Comparison of ENCODE assay signal across 7 cellular contexts in genomic region chr14:105663818-105664596, GRCh38.
DNase-seq lines count a peak whose midpoint lies in the region; ATAC-seq and TF ChIP-seq lines count a peak whose summit lies in the region.
"Not testable (repeated sequence)": the region's sequence is repeated elsewhere in the genome, so short reads cannot be mapped to it uniquely, and the experiment has no call there.

No MANE protein-coding gene starts in this region.

- H3K27me3 ChIP-seq in RWPE2 (ENCODE audit: insufficient read depth, poor library complexity, severe bottlenecking); adrenal gland; right cardiac atrium (ENCODE audit: control insufficient read depth, insufficient read depth); tibial artery: not testable (repeated sequence)

- peaks cover 20 to 24% of the 10 kb centered on the region in 2 donors for H3K36me3 Mint-ChIP-seq in stimulated activated naive B cell treated with anti-CD40 and anti-IgM and Interleukin-4, amounts not matched to agents 10 μg/mL and 1 μg/mL and 100 μg/mL, for 72 hours

- peaks cover 16 to 18% of the 10 kb centered on the region in 2 donors for H3K9me3 Mint-ChIP-seq in stimulated activated naive B cell treated with anti-CD40 and anti-IgM and Interleukin-4, amounts not matched to agents 10 μg/mL and 1 μg/mL and 100 μg/mL, for 72 hours

- DNase-seq in RWPE2 (ENCODE audit: low spot score), result peak; percentile 78
- DNase-seq in adrenal gland, result peak in 5 of 7 donors; percentile 33 to 70 (median 47)
- peak; percentile 67 for DNase-seq in cardiac septum (ENCODE audit: low spot score)
- peak in 2 of 3 donors; percentile 68 to 76 for DNase-seq in right cardiac atrium
- peak; percentile 59 for DNase-seq in mucosa of gallbladder (ENCODE audit: low spot score)
- not testable (repeated sequence) for DNase-seq in stimulated activated naive B cell treated with anti-CD40 and anti-IgM and Interleukin-4, amounts not matched to agents 10 μg/mL and 1 μg/mL and 100 μg/mL, for 72 hours
- DNase-seq in tibial artery, result peak in 1 of 2 donors; percentile 81

- 64 to 85% (median 75%) methylated on average over 2 to 21 of the region's 27 CpGs for WGBS in adrenal gland, 4 donors
- WGBS in right cardiac atrium, result 66% methylated on average over 21 of the region's 27 CpGs

- H3K4me1 ChIP-seq in RWPE2 (ENCODE audit: insufficient read depth, poor library complexity, severe bottlenecking); adrenal gland (replicated peaks in 1 of 2); right cardiac atrium (ENCODE audit: control insufficient read depth, insufficient read depth, low read length): not testable (repeated sequence)
- peaks cover 0 to 11% (median 7%) of the 10 kb centered on the region in 4 donors for H3K4me1 ChIP-seq in tibial artery

- not testable (repeated sequence) for H3K4me3 Mint-ChIP-seq in stimulated activated naive B cell treated with anti-CD40 and anti-IgM and Interleukin-4, amounts not matched to agents 10 μg/mL and 1 μg/mL and 100 μg/mL, for 72 hours

- not testable (repeated sequence) for H3K36me3 ChIP-seq in RWPE2 (ENCODE audit: low read depth); adrenal gland (replicated peaks in 1 of 2); tibial artery

- TF ChIP-seq CTCF in RWPE2 (IDR thresholded peaks at IDR 0.05; ENCODE audit: poor library complexity, severe bottlenecking); adrenal gland (IDR thresholded peaks at IDR 0.05); tibial artery (IDR thresholded peaks at IDR 0.05): not testable (repeated sequence)

- intact Hi-C loops in adrenal gland (cut with DNase I); cardiac septum (cut with DNase I); right cardiac atrium (cut with DNase I); tibial artery (cut with DNase I; ENCODE audit: low total_unique reads): not testable (repeated sequence)

- H3K4me1 Mint-ChIP-seq in stimulated activated naive B cell treated with anti-CD40 and anti-IgM and Interleukin-4, amounts not matched to agents 10 μg/mL and 1 μg/mL and 100 μg/mL, for 72 hours, result peaks cover 34 to 41% of the 10 kb centered on the region in 2 donors

- not testable (repeated sequence) for H3K27me3 Mint-ChIP-seq in stimulated activated naive B cell treated with anti-CD40 and anti-IgM and Interleukin-4, amounts not matched to agents 10 μg/mL and 1 μg/mL and 100 μg/mL, for 72 hours

- TF ChIP-seq POLR2A in adrenal gland (IDR thresholded peaks at IDR 0.05), result not testable (repeated sequence)

- not testable (repeated sequence) for H3K4me3 ChIP-seq in RWPE2 (ENCODE audit: severe bottlenecking); adrenal gland; right cardiac atrium (ENCODE audit: low read length); tibial artery

- H3K27ac Mint-ChIP-seq in stimulated activated naive B cell treated with anti-CD40 and anti-IgM and Interleukin-4, amounts not matched to agents 10 μg/mL and 1 μg/mL and 100 μg/mL, for 72 hours, result peak overlapping the region; percentile 52

- H3K9me3 ChIP-seq in RWPE2 (ENCODE audit: severe bottlenecking); adrenal gland (replicated peaks in 1 of 3); right cardiac atrium (ENCODE audit: control insufficient read depth, low read length); tibial artery: not testable (repeated sequence)

- H3K27ac ChIP-seq in RWPE2 (ENCODE audit: poor library complexity, severe bottlenecking); right cardiac atrium (ENCODE audit: low read length): not testable (repeated sequence)
- H3K27ac ChIP-seq in adrenal gland (peak overlapping the region in 1 of 5 donors; percentile 34), tibial artery (peak overlapping the region; percentile 59 to 73)

- ATAC-seq in RWPE2 (ENCODE audit: low read depth); right cardiac atrium; stimulated activated naive B cell treated with anti-CD40 and anti-IgM and Interleukin-4, amounts not matched to agents 10 μg/mL and 1 μg/mL and 100 μg/mL, for 72 hours (replicated peaks): not testable (repeated sequence)
